ENCODE assay signal across 8 cellular contexts in the genomic region with DNA sequence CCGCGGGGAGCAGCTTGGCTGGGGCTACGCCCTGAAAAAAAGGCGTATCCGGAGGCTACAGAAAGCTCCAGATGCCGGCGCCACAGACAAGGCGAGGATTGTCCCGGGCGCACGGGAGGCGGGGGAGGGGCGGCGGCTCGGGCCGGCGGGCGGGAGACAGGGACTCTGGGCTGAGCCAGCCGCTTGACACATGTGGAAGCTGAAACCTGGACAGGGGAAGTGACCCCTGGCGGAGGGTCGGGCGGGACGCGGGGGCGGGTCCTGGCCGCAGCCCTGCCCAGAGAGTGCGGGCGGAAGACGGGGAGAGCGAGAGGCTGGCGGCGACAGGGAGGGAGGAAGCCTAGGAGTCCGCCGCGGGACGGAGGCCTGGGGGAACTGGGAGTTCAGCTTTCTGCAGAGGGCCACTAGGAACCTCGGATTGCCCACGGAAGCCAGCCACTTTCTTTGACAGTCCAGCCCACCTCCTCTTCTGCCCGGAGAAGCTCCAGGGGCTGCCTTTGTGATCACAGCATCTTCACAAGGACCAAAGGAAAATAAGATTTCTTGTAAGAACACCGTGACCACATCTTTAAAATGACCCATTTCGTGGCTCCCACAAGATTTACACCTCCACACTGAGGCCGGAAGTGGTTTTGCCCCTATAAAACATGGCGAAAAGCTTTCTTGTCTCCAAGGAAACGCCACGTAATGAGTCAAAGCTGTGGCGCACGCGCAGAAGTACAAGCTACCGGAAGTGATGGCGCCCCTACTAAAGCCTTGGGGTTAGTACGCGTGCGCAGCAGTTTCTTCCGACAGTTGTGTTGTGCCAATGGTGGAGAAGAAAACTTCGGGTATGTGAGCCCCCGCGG. TPM values are rescaled to one million over a fixed set of nuclear protein-coding genes. Genes with fewer than 3 reads are reported as not detected.
DNase-seq lines count a peak whose midpoint lies in the region; ATAC-seq, FAIRE-seq and TF ChIP-seq lines count a peak whose summit lies in the region.

A gene with protein sequence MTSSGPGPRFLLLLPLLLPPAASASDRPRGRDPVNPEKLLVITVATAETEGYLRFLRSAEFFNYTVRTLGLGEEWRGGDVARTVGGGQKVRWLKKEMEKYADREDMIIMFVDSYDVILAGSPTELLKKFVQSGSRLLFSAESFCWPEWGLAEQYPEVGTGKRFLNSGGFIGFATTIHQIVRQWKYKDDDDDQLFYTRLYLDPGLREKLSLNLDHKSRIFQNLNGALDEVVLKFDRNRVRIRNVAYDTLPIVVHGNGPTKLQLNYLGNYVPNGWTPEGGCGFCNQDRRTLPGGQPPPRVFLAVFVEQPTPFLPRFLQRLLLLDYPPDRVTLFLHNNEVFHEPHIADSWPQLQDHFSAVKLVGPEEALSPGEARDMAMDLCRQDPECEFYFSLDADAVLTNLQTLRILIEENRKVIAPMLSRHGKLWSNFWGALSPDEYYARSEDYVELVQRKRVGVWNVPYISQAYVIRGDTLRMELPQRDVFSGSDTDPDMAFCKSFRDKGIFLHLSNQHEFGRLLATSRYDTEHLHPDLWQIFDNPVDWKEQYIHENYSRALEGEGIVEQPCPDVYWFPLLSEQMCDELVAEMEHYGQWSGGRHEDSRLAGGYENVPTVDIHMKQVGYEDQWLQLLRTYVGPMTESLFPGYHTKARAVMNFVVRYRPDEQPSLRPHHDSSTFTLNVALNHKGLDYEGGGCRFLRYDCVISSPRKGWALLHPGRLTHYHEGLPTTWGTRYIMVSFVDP (minus strand): TSS at position 194 of the 848 bp plus-strand sequence. CDS start 307 bp downstream, outside the sequence.
A gene (plus strand): TSS at position 778 of the 848 bp plus-strand sequence. CDS start 31 bp downstream, at position 809.

- no peaks in the 10 kb centered on the region for H3K27me3 ChIP-seq in body of pancreas

- peak within 1 kb of the TSS; percentile 94 for H3K27ac ChIP-seq in 22Rv1
- peak within 1 kb of the TSS; percentile 86 to 92 (median 90) for H3K27ac ChIP-seq in body of pancreas

- H3K36me3 ChIP-seq in body of pancreas (replicated peaks in 1 of 2; ENCODE audit: insufficient read depth in 1 of 2, low read depth in 2 of 2), result no peaks in the 10 kb centered on the region

- DNase-seq in NCI-H2107 treated with DMSO at 0.1 percent for 48 hours (lab: John Stamatoyannopoulos, UW; ENCODE audit: unreplicated experiment), result peak; percentile 98
- DNase-seq in body of pancreas, result peak; percentile 98 to 99 (median 99)
- DNase-seq in iPS DF 19.7 (ENCODE audit: low read depth, low spot score), result peak; percentile 89
- peak; percentile 97 for DNase-seq in sciatic nerve (ENCODE audit: low spot score)

- TF ChIP-seq POLR2A in body of pancreas (IDR thresholded peaks at IDR 0.05), result peak in 2 of 3 donors; percentile 60 to 70

- peaks cover 46% of the 10 kb centered on the region for H3K4me1 ChIP-seq in body of pancreas

- ATAC-seq in GM18519 (IDR thresholded peaks at IDR 0.05; ENCODE audit: low FRiP score, unreplicated experiment), result peak; percentile 57
- ATAC-seq in HG03064 (IDR thresholded peaks at IDR 0.05; ENCODE audit: low read depth, unreplicated experiment), result peak; percentile 56
- ATAC-seq in body of pancreas, result peak; percentile 91
- peak; percentile 96 for ATAC-seq in sciatic nerve

- peak; percentile 87 for FAIRE-seq in TTC549 (lab: Jason Lieb, UNC)

- 1% methylated on average over 27 to 56 of the region's 57 CpGs for WGBS in body of pancreas, 2 donors

- intact Hi-C loops in body of pancreas (cut with DNase I) (no loop called here), sciatic nerve (cut with DNase I) (no loop called here)

- H3K4me3 ChIP-seq in body of pancreas, result peak within 1 kb of the TSS; percentile 65 to 74

- TF ChIP-seq CTCF in 22Rv1 (IDR thresholded peaks at IDR 0.05), result peak; percentile 33; the same call in 1 of the 2 replicates
- peak in 6 of 7 experiments; percentile 11 to 41 (median 38) for TF ChIP-seq CTCF in body of pancreas (IDR thresholded peaks at IDR 0.05)

- H3K9me3 ChIP-seq in body of pancreas, result no peaks in the 10 kb centered on the region

RNA-seq across cellular contexts. Expression of the first gene that starts in this region (rescaled TPM):
- total RNA-seq in body of pancreas, result 10 to 100 TPM; 23.9 to 56.0 TPM
- 89.7 TPM for total RNA-seq in sciatic nerve

RNA-seq across cellular contexts. Expression of the second gene that starts in this region (rescaled TPM):
- total RNA-seq in body of pancreas (10 to 100 TPM; 51.4 to 74.8 TPM), sciatic nerve (44.3 TPM)

Comparison
In these comparisons a context has a peak if more than half of its experiments do, and no peak if none do; other contexts are left out.
1. Peak in every context shown above with its lines: DNase-seq, ATAC-seq, H3K4me3 ChIP-seq and H3K27ac ChIP-seq.